Comparison of ENCODE assay signal across 1 cellular context in the genomic region with DNA sequence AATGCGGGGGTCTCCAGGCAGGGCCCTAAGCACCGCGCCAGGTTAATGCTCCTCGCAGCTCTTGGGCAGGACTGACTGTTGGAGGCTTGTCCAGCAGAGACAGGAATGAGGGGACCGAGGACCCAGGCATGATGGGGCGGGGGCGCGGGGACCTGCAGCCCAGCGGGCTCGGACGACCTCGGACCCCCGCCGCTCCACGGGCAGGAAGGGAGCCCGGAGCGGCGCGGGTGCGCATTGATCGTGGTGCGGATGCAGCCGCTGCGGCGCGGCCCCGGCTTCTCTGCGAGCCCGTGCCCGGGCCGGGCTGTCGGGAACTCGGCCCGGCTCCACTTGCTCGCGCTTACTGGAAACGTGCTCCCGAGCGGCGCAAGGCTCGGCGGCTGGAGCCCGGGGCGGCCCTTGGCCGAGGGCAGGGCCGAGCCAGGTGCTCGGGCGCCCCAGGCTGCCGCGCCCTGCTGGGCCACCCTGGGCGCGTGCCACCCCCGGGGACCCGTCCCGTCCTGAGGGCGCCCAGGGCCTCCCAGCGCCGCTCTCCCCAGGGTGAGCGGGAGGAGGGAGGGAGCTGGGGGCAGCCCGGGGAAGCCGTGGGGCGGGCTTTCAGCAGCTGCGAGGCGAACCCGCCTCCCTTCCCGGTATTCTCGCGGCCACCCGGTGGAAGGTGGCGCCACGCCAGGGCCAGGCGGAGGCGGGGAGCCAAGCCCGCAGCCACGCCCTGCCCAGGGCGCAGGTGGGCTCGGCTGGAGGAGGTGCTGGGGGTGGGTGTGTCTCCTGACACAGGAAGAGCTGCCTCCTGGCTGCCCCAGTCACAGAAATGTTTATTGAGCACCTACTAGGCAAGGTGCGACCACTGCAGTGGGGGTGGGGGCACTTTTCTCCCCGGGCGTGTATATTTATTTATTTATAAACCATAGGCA.
TF ChIP-seq lines count a peak whose summit lies in the region.

No MANE protein-coding gene starts in this region.

TF ChIP-seq in K562, 482 proteins besides CTCF, POLR2A, EP300 and RAD21 (continued from another document and continues in another):
- TF ChIP-seq ZBTB34 (CRISPR knock-in tag; IDR thresholded peaks at IDR 0.05): no peak
- TF ChIP-seq GABPA (tag; conservative IDR thresholded peaks at IDR 0.05; ENCODE audit: low read depth): no peak
- TF ChIP-seq ZNF174 (CRISPR knock-in tag; IDR thresholded peaks at IDR 0.05): no peak
- TF ChIP-seq LARP7 (IDR thresholded peaks at IDR 0.05): no peak
- TF ChIP-seq ZNF124 (CRISPR knock-in tag; IDR thresholded peaks at IDR 0.05): no peak
- TF ChIP-seq, protein P1, sequence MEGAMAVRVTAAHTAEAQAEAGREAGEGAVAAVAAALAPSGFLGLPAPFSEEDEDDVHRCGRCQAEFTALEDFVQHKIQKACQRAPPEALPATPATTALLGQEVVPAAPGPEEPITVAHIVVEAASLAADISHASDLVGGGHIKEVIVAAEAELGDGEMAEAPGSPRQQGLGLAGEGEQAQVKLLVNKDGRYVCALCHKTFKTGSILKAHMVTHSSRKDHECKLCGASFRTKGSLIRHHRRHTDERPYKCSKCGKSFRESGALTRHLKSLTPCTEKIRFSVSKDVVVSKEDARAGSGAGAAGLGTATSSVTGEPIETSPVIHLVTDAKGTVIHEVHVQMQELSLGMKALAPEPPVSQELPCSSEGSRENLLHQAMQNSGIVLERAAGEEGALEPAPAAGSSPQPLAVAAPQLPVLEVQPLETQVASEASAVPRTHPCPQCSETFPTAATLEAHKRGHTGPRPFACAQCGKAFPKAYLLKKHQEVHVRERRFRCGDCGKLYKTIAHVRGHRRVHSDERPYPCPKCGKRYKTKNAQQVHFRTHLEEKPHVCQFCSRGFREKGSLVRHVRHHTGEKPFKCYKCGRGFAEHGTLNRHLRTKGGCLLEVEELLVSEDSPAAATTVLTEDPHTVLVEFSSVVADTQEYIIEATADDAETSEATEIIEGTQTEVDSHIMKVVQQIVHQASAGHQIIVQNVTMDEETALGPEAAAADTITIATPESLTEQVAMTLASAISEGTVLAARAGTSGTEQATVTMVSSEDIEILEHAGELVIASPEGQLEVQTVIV (CRISPR knock-in tag; IDR thresholded peaks at IDR 0.05; ENCODE audit: borderline replicate concordance): no peak
- no peak for TF ChIP-seq MAFF (IDR thresholded peaks at IDR 0.05; ENCODE audit: low read length)
- TF ChIP-seq CC2D1A (IDR thresholded peaks at IDR 0.05): no peak
- no peak for TF ChIP-seq ELK3 (CRISPR knock-in tag; IDR thresholded peaks at IDR 0.05)
- TF ChIP-seq ZNF79 (CRISPR knock-in tag; IDR thresholded peaks at IDR 0.05; ENCODE audit: low read depth): no peak
- TF ChIP-seq L3MBTL2 (IDR thresholded peaks at IDR 0.05): peak; percentile 94
- TF ChIP-seq, protein P2, sequence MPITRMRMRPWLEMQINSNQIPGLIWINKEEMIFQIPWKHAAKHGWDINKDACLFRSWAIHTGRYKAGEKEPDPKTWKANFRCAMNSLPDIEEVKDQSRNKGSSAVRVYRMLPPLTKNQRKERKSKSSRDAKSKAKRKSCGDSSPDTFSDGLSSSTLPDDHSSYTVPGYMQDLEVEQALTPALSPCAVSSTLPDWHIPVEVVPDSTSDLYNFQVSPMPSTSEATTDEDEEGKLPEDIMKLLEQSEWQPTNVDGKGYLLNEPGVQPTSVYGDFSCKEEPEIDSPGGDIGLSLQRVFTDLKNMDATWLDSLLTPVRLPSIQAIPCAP (CRISPR knock-in tag; IDR thresholded peaks at IDR 0.05; ENCODE audit: borderline replicate concordance): no peak
- TF ChIP-seq BHLHE40 (IDR thresholded peaks at IDR 0.05; ENCODE audit: low read length): no peak
- TF ChIP-seq GMEB1 (CRISPR knock-in tag; IDR thresholded peaks at IDR 0.05): no peak
- TF ChIP-seq NONO (IDR thresholded peaks at IDR 0.05; ENCODE audit: low read depth in 2 of 2, low read length in 1 of 2): peak in 1 of 2 experiments; percentile 61; a peak in 2 of 4 replicates
- TF ChIP-seq, protein P3, sequence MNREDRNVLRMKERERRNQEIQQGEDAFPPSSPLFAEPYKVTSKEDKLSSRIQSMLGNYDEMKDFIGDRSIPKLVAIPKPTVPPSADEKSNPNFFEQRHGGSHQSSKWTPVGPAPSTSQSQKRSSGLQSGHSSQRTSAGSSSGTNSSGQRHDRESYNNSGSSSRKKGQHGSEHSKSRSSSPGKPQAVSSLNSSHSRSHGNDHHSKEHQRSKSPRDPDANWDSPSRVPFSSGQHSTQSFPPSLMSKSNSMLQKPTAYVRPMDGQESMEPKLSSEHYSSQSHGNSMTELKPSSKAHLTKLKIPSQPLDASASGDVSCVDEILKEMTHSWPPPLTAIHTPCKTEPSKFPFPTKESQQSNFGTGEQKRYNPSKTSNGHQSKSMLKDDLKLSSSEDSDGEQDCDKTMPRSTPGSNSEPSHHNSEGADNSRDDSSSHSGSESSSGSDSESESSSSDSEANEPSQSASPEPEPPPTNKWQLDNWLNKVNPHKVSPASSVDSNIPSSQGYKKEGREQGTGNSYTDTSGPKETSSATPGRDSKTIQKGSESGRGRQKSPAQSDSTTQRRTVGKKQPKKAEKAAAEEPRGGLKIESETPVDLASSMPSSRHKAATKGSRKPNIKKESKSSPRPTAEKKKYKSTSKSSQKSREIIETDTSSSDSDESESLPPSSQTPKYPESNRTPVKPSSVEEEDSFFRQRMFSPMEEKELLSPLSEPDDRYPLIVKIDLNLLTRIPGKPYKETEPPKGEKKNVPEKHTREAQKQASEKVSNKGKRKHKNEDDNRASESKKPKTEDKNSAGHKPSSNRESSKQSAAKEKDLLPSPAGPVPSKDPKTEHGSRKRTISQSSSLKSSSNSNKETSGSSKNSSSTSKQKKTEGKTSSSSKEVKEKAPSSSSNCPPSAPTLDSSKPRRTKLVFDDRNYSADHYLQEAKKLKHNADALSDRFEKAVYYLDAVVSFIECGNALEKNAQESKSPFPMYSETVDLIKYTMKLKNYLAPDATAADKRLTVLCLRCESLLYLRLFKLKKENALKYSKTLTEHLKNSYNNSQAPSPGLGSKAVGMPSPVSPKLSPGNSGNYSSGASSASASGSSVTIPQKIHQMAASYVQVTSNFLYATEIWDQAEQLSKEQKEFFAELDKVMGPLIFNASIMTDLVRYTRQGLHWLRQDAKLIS (CRISPR knock-in tag; IDR thresholded peaks at IDR 0.05): no peak
- TF ChIP-seq, protein P4, sequence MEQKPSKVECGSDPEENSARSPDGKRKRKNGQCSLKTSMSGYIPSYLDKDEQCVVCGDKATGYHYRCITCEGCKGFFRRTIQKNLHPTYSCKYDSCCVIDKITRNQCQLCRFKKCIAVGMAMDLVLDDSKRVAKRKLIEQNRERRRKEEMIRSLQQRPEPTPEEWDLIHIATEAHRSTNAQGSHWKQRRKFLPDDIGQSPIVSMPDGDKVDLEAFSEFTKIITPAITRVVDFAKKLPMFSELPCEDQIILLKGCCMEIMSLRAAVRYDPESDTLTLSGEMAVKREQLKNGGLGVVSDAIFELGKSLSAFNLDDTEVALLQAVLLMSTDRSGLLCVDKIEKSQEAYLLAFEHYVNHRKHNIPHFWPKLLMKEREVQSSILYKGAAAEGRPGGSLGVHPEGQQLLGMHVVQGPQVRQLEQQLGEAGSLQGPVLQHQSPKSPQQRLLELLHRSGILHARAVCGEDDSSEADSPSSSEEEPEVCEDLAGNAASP (IDR thresholded peaks at IDR 0.05): no peak
- TF ChIP-seq NFXL1 (CRISPR knock-in tag; IDR thresholded peaks at IDR 0.05): no peak
- TF ChIP-seq, protein P5, sequence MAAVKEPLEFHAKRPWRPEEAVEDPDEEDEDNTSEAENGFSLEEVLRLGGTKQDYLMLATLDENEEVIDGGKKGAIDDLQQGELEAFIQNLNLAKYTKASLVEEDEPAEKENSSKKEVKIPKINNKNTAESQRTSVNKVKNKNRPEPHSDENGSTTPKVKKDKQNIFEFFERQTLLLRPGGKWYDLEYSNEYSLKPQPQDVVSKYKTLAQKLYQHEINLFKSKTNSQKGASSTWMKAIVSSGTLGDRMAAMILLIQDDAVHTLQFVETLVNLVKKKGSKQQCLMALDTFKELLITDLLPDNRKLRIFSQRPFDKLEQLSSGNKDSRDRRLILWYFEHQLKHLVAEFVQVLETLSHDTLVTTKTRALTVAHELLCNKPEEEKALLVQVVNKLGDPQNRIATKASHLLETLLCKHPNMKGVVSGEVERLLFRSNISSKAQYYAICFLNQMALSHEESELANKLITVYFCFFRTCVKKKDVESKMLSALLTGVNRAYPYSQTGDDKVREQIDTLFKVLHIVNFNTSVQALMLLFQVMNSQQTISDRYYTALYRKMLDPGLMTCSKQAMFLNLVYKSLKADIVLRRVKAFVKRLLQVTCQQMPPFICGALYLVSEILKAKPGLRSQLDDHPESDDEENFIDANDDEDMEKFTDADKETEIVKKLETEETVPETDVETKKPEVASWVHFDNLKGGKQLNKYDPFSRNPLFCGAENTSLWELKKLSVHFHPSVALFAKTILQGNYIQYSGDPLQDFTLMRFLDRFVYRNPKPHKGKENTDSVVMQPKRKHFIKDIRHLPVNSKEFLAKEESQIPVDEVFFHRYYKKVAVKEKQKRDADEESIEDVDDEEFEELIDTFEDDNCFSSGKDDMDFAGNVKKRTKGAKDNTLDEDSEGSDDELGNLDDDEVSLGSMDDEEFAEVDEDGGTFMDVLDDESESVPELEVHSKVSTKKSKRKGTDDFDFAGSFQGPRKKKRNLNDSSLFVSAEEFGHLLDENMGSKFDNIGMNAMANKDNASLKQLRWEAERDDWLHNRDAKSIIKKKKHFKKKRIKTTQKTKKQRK (IDR thresholded peaks at IDR 0.05; ENCODE audit: borderline replicate concordance, low read depth, low read length): no peak
- TF ChIP-seq NCOA4 (IDR thresholded peaks at IDR 0.05; ENCODE audit: partially characterized antibody): no peak
- no peak for TF ChIP-seq POLR2H (tag; IDR thresholded peaks at IDR 0.05; ENCODE audit: low read depth)
- TF ChIP-seq CBX5 (IDR thresholded peaks at IDR 0.05; ENCODE audit: borderline replicate concordance, low read depth): no peak
- TF ChIP-seq RBBP5 (IDR thresholded peaks at IDR 0.05; ENCODE audit: borderline replicate concordance, insufficient read depth, low read length, poor library complexity, severe bottlenecking): peak; percentile 62
- no peak for TF ChIP-seq DLX4 (CRISPR knock-in tag; IDR thresholded peaks at IDR 0.05)
- TF ChIP-seq NCOA2 (IDR thresholded peaks at IDR 0.05; ENCODE audit: partially characterized antibody in 2 of 2): no peak
- no peak; the same call in 1 of the 2 replicates for TF ChIP-seq CREB1 (IDR thresholded peaks at IDR 0.05)
- TF ChIP-seq CREB1 (CRISPR knock-in tag; IDR thresholded peaks at IDR 0.05): 0 out of 2 replicates have a peak, but pooled peaks have one; percentile 33
- TF ChIP-seq, protein P6, sequence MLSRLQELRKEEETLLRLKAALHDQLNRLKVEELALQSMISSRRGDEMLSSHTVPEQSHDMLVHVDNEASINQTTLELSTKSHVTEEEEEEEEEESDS (CRISPR knock-in tag; IDR thresholded peaks at IDR 0.05): no peak
- no peak for TF ChIP-seq RBM22 (IDR thresholded peaks at IDR 0.05; ENCODE audit: low read depth, low read length, poor library complexity, severe bottlenecking)
- TF ChIP-seq NELFE (IDR thresholded peaks at IDR 0.05; ENCODE audit: insufficient read depth, insufficient read length): no peak
- TF ChIP-seq ZNF561 (CRISPR knock-in tag; conservative IDR thresholded peaks at IDR 0.05): no peak
- TF ChIP-seq MED1 (CRISPR knock-in tag; IDR thresholded peaks at IDR 0.05; ENCODE audit: borderline replicate concordance): no peak
- TF ChIP-seq HBP1 (CRISPR knock-in tag; IDR thresholded peaks at IDR 0.05): no peak
- 0 out of 2 replicates have a peak, but pooled peaks have one; percentile 61 for TF ChIP-seq HDAC8 (tag; IDR thresholded peaks at IDR 0.05)
- TF ChIP-seq GTF2E2 (tag; IDR thresholded peaks at IDR 0.05): no peak
- TF ChIP-seq RBM14 (IDR thresholded peaks at IDR 0.05; ENCODE audit: borderline replicate concordance, insufficient read depth, low read depth, low read length): no peak
- TF ChIP-seq ATF1 (CRISPR knock-in tag; IDR thresholded peaks at IDR 0.05): no peak
- peak; percentile 29; the same call in 1 of the 2 replicates for TF ChIP-seq ATF1 (tag; IDR thresholded peaks at IDR 0.05)
